ENCODE assay signal across 34 cellular contexts in genomic region chr3:140268103-140268502, GRCh38.
DNase-seq lines count a peak whose midpoint lies in the region; ATAC-seq, FAIRE-seq and TF ChIP-seq lines count a peak whose summit lies in the region.
"Had no signal": no experiment of that assay in that cellular context is flagged by ENCODE, and none has a peak within 500 bp of the region (broad histone marks: within the 10 kb centered on the region; RNA-seq: fewer than 3 reads in every experiment).

No MANE protein-coding gene starts in this region.

- no TSS peak for BruUV-seq in K562 (replicated peaks; lab: Mats Ljungman, UMichigan)

- no peak overlapping the region for H3K9ac ChIP-seq in K562 (ENCODE audit: insufficient read depth in 1 of 2, low read depth in 2 of 2, low read length in 2 of 2)
- H3K9ac ChIP-seq: BLaER1; BLaER1 treated with 17β-estradiol and CSF1 and Interleukin-3, amounts not matched to agents 10 nM and 100 nM had no signal

- CTCF ChIA-PET in K562 (lab: Yijun Ruan, JAX; ENCODE audit: low intra/inter-chr PET ratio), result no interaction called here

- H3K27me3 ChIP-seq in BE2C, result no peaks in the 10 kb centered on the region
- 0 out of 5 replicates have a peak, but pooled peaks cover 0 to 4% of the 10 kb centered on the region in 2 experiments for H3K27me3 ChIP-seq in K562 (ENCODE audit: control insufficient read depth in 2 of 2, insufficient read depth in 2 of 2, low read length in 2 of 2)
- H3K27me3 ChIP-seq: BLaER1; BLaER1 treated with 17β-estradiol and CSF1 and Interleukin-3, amounts not matched to agents 10 nM and 100 nM had no signal

- H3K4me2 ChIP-seq in K562 (ENCODE audit: insufficient read depth, low read length), result peak overlapping the region; percentile 37; the same call in 1 of the 2 replicates
- H3K4me2 ChIP-seq: A549; BLaER1; BLaER1 treated with 17β-estradiol and CSF1 and Interleukin-3, amounts not matched to agents 10 nM and 100 nM had no signal

- TF ChIP-seq CTCF in BE2C (IDR thresholded peaks at IDR 0.05; ENCODE audit: low read depth, low read length) (0 out of 2 replicates have a peak, but pooled peaks have one; percentile 17), K562 (IDR thresholded peaks at IDR 0.05 in 2 of 3, conservative IDR thresholded peaks at IDR 0.05 in 1 of 3; ENCODE audit: insufficient read depth in 2 of 3, low read depth in 1 of 3, low read length in 3 of 3) (no peak), osteocyte (IDR thresholded peaks at IDR 0.05) (no peak)

- in situ Hi-C loops in K562 (cut with MboI), result no loop called here

- no peaks in the 10 kb centered on the region for H3K4me1 ChIP-seq in BE2C
- peaks cover 0 to 2% of the 10 kb centered on the region in 2 experiments; a peak in 1 of 5 replicates for H3K4me1 ChIP-seq in K562 (replicated peaks in 1 of 2; ENCODE audit: control insufficient read depth in 2 of 2, insufficient read depth in 2 of 2, low read length in 2 of 2)
- H3K4me1 ChIP-seq: A549; BLaER1; BLaER1 treated with 17β-estradiol and CSF1 and Interleukin-3, amounts not matched to agents 10 nM and 100 nM; Caco-2 had no signal

- ATAC-seq in K562, result peak; percentile 83
- no peak for ATAC-seq in stimulated activated effector memory CD8-positive, alpha-beta T cell treated with anti-CD3 and anti-CD28 coated beads, Interleukin-12 subunit alpha, Interleukin-12 subunit beta, amount 100 ng/mL, for 72 hours
- ATAC-seq in GM18511 (IDR thresholded peaks at IDR 0.05; ENCODE audit: unreplicated experiment), result no peak
- ATAC-seq: A549; CD8-positive, alpha-beta T cell had no signal

- FAIRE-seq in K562 (lab: Jason Lieb, UNC), result no peak
- FAIRE-seq: A204.1, A549, D721Med had no signal

- intact Hi-C loops in K562 (cut with micrococcal nuclease), result no loop called here

- H3K36me3 Mint-ChIP-seq in osteocyte (ENCODE audit: unreplicated experiment), result no peaks in the 10 kb centered on the region
- H3K36me3 Mint-ChIP-seq in stimulated activated effector memory CD8-positive, alpha-beta T cell treated with anti-CD3 and anti-CD28 coated beads, Interleukin-12 subunit alpha, Interleukin-12 subunit beta, amount 100 ng/mL, for 72 hours, result no peaks in the 10 kb centered on the region
- H3K36me3 Mint-ChIP-seq: CD14-positive monocyte; CD4-positive, alpha-beta memory T cell; CD4-positive, CD25-positive, alpha-beta regulatory T cell; CD8-positive, alpha-beta memory T cell; CD8-positive, alpha-beta T cell had no signal

- no peak for TF ChIP-seq POLR2A in K562 (conservative IDR thresholded peaks at IDR 0.05)

- no peaks in the 10 kb centered on the region for H3K9me3 Mint-ChIP-seq in osteocyte (ENCODE audit: unreplicated experiment)
- H3K9me3 Mint-ChIP-seq in stimulated activated effector memory CD8-positive, alpha-beta T cell treated with anti-CD3 and anti-CD28 coated beads, Interleukin-12 subunit alpha, Interleukin-12 subunit beta, amount 100 ng/mL, for 72 hours, result no peaks in the 10 kb centered on the region
- H3K9me3 Mint-ChIP-seq: CD4-positive, alpha-beta T cell; CD8-positive, alpha-beta memory T cell; CD8-positive, alpha-beta T cell had no signal

- H3K27me3 Mint-ChIP-seq in osteocyte (ENCODE audit: unreplicated experiment), result no peaks in the 10 kb centered on the region
- H3K27me3 Mint-ChIP-seq: CD4-positive, alpha-beta memory T cell; CD4-positive, CD25-positive, alpha-beta regulatory T cell had no signal

- H3K79me2 ChIP-seq in K562 (ENCODE audit: control insufficient read depth, insufficient read depth, low read length), result no peaks in the 10 kb centered on the region

- no peak overlapping the region for H3K4me3 Mint-ChIP-seq in osteocyte (ENCODE audit: unreplicated experiment)
- no peak overlapping the region for H3K4me3 Mint-ChIP-seq in stimulated activated effector memory CD8-positive, alpha-beta T cell treated with anti-CD3 and anti-CD28 coated beads, Interleukin-12 subunit alpha, Interleukin-12 subunit beta, amount 100 ng/mL, for 72 hours
- H3K4me3 Mint-ChIP-seq: B cell; CD14-positive monocyte; CD4-positive, alpha-beta memory T cell; CD4-positive, alpha-beta T cell; CD4-positive, CD25-positive, alpha-beta regulatory T cell; CD8-positive, alpha-beta memory T cell; CD8-positive, alpha-beta T cell had no signal

- 0% methylated on average over 3 of the region's 3 CpGs for WGBS in K562 (ENCODE audit: insufficient coverage, low coverage, missing lambda C conversion rate)

- H3K4me1 Mint-ChIP-seq in osteocyte (ENCODE audit: unreplicated experiment), result peaks cover 2% of the 10 kb centered on the region
- H3K4me1 Mint-ChIP-seq in stimulated activated effector memory CD8-positive, alpha-beta T cell treated with anti-CD3 and anti-CD28 coated beads, Interleukin-12 subunit alpha, Interleukin-12 subunit beta, amount 100 ng/mL, for 72 hours, result no peaks in the 10 kb centered on the region
- H3K4me1 Mint-ChIP-seq: B cell; CD14-positive monocyte; CD4-positive, alpha-beta memory T cell; CD4-positive, CD25-positive, alpha-beta regulatory T cell; CD8-positive, alpha-beta memory T cell had no signal

- H2AFZ ChIP-seq in K562 (ENCODE audit: low read depth, low read length), result peak overlapping the region; percentile 77

- no peak overlapping the region for H3K27ac ChIP-seq in K562 (ENCODE audit: extremely low read depth, low read depth, low read length)
- H3K27ac ChIP-seq: 22Rv1; A549; BLaER1; BLaER1 treated with 17β-estradiol and CSF1 and Interleukin-3, amounts not matched to agents 10 nM and 100 nM; C4-2B had no signal

- no peak for TF ChIP-seq EP300 in K562 (IDR thresholded peaks at IDR 0.05; ENCODE audit: low read length)

- no peak for TF ChIP-seq RAD21 in K562 (CRISPR knock-in tag; conservative IDR thresholded peaks at IDR 0.05 in 1 of 2, IDR thresholded peaks at IDR 0.05 in 1 of 2)

- no peak overlapping the region for H3K27ac Mint-ChIP-seq in osteocyte (ENCODE audit: unreplicated experiment)
- no peak overlapping the region for H3K27ac Mint-ChIP-seq in stimulated activated effector memory CD8-positive, alpha-beta T cell treated with anti-CD3 and anti-CD28 coated beads, Interleukin-12 subunit alpha, Interleukin-12 subunit beta, amount 100 ng/mL, for 72 hours
- H3K27ac Mint-ChIP-seq: B cell; CD14-positive monocyte; CD4-positive, alpha-beta memory T cell; CD4-positive, alpha-beta T cell; CD4-positive, CD25-positive, alpha-beta regulatory T cell; CD8-positive, alpha-beta memory T cell; CD8-positive, alpha-beta T cell had no signal

- no peaks in the 10 kb centered on the region for H3K9me1 ChIP-seq in K562 (ENCODE audit: control insufficient read depth, insufficient read depth, low read length)

- H3K36me3 ChIP-seq in BE2C (no peaks in the 10 kb centered on the region), K562 (ENCODE audit: control insufficient read depth, insufficient read depth, low read length) (no peaks in the 10 kb centered on the region)
- H3K36me3 ChIP-seq: BLaER1; BLaER1 treated with 17β-estradiol and CSF1 and Interleukin-3, amounts not matched to agents 10 nM and 100 nM had no signal

- H3K9me3 ChIP-seq in BE2C (no peaks in the 10 kb centered on the region), K562 (replicated peaks; ENCODE audit: control insufficient read depth, insufficient read depth, low read depth, low read length) (no peaks in the 10 kb centered on the region)
- H3K9me3 ChIP-seq: A549; BLaER1; BLaER1 treated with 17β-estradiol and CSF1 and Interleukin-3, amounts not matched to agents 10 nM and 100 nM; Caco-2 had no signal

- POLR2A ChIA-PET in K562 (lab: Yijun Ruan, JAX), result interaction anchor here (0.8 to 1.1 kb wide), 2 partner anchors 10 to 77 kb away, joined by 3 read pairs; no protein-coding TSS in a partner anchor

- no peaks in the 10 kb centered on the region for H4K20me1 ChIP-seq in K562 (replicated peaks; ENCODE audit: control insufficient read depth, insufficient read depth, low read length)
- H4K20me1 ChIP-seq: BLaER1; BLaER1 treated with 17β-estradiol and CSF1 and Interleukin-3, amounts not matched to agents 10 nM and 100 nM had no signal

- H3K4me3 ChIP-seq in BE2C (ENCODE audit: low read depth, low read length), result no peak overlapping the region
- no peak overlapping the region for H3K4me3 ChIP-seq in K562
- H3K4me3 ChIP-seq: A549; BLaER1; BLaER1 treated with 17β-estradiol and CSF1 and Interleukin-3, amounts not matched to agents 10 nM and 100 nM had no signal

- no peak for DNase-seq in BE2C
- peak in 3 of 4 experiments; percentile 4 to 19 (median 10) for DNase-seq in K562 (ENCODE audit: extremely low read depth in 1 of 4, low spot score in 3 of 4)
- DNase-seq in osteocyte (ENCODE audit: extremely low spot score, unreplicated experiment), result peak; percentile 51
- no peak for DNase-seq in stimulated activated effector memory CD8-positive, alpha-beta T cell treated with anti-CD3 and anti-CD28 coated beads, Interleukin-12 subunit alpha, Interleukin-12 subunit beta, amount 100 ng/mL, for 72 hours (ENCODE audit: low spot score in 2 of 2)
- DNase-seq in NCI-H1092 (lab: John Stamatoyannopoulos, UW), result no peak
- DNase-seq: 8988T; ACHN; AML-193; C1 segment of cervical spinal cord; Caco-2; Calu3; CD4-positive, alpha-beta memory T cell; CD4-positive, alpha-beta T cell; CD4-positive, CD25-positive, alpha-beta regulatory T cell; CD8-positive, alpha-beta memory T cell; CD8-positive, alpha-beta T cell; COR-L47; DMS 273 treated with DMSO at 0.1 percent for 48 hours; DMS153; DMS53; DMS79; DMS79 treated with DMSO at 0.1 percent for 48 hours; DND-41; EL had no signal

TF ChIP-seq in K562, 482 proteins besides CTCF, POLR2A, EP300 and RAD21 (continues in another document):
- TF ChIP-seq PKNOX1 (IDR thresholded peaks at IDR 0.05) (no peak), RBBP5 (IDR thresholded peaks at IDR 0.05; ENCODE audit: borderline replicate concordance, insufficient read depth, low read length, poor library complexity, severe bottlenecking) (no peak)

Comparison
In these comparisons a context has a peak if more than half of its experiments do, and no peak if none do; other contexts are left out.
1. DNase-seq: peak in K562 (3 of 4) and osteocyte (single experiment); none in BE2C (single experiment), stimulated activated effector memory CD8-positive, alpha-beta T cell treated with anti-CD3 and anti-CD28 coated beads, Interleukin-12 subunit alpha, Interleukin-12 subunit beta, amount 100 ng/mL, for 72 hours (0 of 2) and NCI-H1092 (single experiment).